In the genomic region with DNA sequence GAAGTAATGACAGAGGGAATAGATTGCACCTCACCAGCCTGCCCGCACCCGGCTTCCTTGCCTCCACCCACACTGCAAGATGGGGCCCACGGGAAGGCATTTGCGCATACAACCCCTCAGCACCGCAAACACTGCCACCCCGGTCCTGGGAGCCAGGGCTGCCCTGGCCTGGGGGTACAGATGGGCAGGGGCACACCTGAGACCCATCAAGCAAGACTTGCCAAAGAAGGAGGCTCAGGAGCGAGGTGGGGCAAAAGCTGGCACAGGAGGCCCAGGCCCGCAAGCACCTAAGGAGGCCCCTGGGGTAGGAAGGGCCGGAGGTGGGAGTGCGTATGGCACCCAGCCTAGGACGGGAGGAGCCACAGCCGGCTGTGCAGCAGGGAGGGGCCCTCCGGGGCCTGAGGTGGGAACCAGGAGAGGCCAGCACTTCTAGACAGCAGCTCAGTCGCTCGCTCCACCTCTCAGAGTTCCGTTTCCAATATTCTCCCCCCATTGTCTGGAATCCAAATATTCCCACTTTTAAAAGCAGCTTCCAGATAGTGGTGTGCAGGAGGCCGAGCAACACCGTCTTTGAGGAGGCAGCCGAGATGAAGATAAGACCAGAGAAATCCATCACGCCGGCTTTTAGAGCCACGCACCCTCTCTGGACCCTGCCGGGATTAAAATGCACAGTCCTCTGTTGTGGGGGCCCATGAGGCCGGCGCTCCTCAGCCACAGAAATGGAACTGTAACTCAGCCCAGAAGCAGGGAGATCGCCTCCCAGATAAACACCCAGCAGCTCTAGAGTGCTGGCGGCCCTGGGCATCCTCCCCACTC, we compare ENCODE assay signal across 1 cellular context.
TF ChIP-seq lines count a peak whose summit lies in the region.

No MANE protein-coding gene starts in this region.

TF ChIP-seq in H1, 55 proteins besides CTCF, POLR2A, EP300 and RAD21:
- TF ChIP-seq CHD2 (IDR thresholded peaks at IDR 0.05; ENCODE audit: low read length) (no peak), GTF2F1 (IDR thresholded peaks at IDR 0.05; ENCODE audit: borderline replicate concordance, low read depth, low read length) (no peak), EZH2 (IDR thresholded peaks at IDR 0.05; ENCODE audit: low read depth, low read length, severe bottlenecking) (no peak), TBP (IDR thresholded peaks at IDR 0.05; ENCODE audit: low read depth, low read length) (no peak), SP1 (IDR thresholded peaks at IDR 0.05; ENCODE audit: low read depth, low read length) (no peak), ASH2L (IDR thresholded peaks at IDR 0.05; ENCODE audit: low read length) (no peak), SIRT6 (IDR thresholded peaks at IDR 0.05; ENCODE audit: low read length) (no peak), CEBPB (IDR thresholded peaks at IDR 0.05; ENCODE audit: low read depth, low read length) (no peak), BCL11A (IDR thresholded peaks at IDR 0.05; ENCODE audit: low read depth in 2 of 2, low read length in 2 of 2) (no peak), KDM4A (IDR thresholded peaks at IDR 0.05; ENCODE audit: low read depth, low read length, severe bottlenecking) (no peak), YY1 (IDR thresholded peaks at IDR 0.05; ENCODE audit: low read depth, low read length) (no peak), TEAD4 (IDR thresholded peaks at IDR 0.05; ENCODE audit: low read depth, low read length) (no peak), MAFK (IDR thresholded peaks at IDR 0.05; ENCODE audit: low read depth, low read length) (no peak)
- TF ChIP-seq, protein P1, sequence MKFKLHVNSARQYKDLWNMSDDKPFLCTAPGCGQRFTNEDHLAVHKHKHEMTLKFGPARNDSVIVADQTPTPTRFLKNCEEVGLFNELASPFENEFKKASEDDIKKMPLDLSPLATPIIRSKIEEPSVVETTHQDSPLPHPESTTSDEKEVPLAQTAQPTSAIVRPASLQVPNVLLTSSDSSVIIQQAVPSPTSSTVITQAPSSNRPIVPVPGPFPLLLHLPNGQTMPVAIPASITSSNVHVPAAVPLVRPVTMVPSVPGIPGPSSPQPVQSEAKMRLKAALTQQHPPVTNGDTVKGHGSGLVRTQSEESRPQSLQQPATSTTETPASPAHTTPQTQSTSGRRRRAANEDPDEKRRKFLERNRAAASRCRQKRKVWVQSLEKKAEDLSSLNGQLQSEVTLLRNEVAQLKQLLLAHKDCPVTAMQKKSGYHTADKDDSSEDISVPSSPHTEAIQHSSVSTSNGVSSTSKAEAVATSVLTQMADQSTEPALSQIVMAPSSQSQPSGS (IDR thresholded peaks at IDR 0.05; ENCODE audit: low read length), result no peak
- TF ChIP-seq, protein P2, sequence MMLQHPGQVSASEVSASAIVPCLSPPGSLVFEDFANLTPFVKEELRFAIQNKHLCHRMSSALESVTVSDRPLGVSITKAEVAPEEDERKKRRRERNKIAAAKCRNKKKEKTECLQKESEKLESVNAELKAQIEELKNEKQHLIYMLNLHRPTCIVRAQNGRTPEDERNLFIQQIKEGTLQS (IDR thresholded peaks at IDR 0.05; ENCODE audit: insufficient read depth, low read depth, low read length), result no peak
TF ChIP-seq in H1: peak in this region for 0.
